ENCODE assay signal across 8 cellular contexts in the genomic region with DNA sequence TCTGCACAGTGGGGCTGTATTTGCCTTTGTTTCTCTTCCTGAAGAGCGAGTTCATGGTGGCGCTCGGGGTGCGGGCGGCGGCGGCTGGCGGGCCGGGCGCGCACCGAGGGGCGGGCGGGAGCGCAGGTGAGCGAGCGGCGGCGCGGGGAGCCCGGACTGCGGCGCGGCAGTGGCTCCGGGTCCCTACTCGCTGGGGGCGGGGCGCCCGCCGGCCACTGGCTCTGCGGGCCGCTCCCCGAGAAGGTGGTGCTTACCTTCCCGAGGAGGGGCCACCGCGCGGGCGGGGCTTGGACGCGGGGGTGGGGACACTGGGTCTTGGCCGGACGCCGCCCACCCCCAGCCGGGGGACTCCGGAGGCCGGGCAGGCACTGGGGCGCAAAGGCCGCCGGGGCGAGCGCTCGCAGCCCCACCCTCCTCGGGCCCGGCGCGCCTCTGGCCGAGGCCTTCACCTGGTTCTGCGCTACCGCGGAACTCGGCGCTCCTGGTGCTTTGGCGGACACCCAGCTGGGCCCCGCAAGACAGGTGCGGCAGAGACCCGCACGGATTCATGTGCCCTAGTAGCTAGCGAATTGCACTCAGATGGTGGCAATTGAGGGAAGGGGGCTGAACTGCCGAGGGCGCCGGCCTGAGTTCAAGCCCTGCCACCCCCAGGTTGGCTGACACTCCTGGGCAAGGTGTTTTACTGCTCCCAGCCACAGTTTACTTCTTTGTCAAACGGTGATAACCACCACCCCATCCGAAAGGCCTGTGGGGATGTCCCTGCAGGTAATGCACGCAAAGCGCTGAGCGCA. TPM values are rescaled to one million over a fixed set of nuclear protein-coding genes. Genes with fewer than 3 reads are reported as not detected.
DNase-seq lines count a peak whose midpoint lies in the region; ATAC-seq, FAIRE-seq and TF ChIP-seq lines count a peak whose summit lies in the region.

A gene with protein sequence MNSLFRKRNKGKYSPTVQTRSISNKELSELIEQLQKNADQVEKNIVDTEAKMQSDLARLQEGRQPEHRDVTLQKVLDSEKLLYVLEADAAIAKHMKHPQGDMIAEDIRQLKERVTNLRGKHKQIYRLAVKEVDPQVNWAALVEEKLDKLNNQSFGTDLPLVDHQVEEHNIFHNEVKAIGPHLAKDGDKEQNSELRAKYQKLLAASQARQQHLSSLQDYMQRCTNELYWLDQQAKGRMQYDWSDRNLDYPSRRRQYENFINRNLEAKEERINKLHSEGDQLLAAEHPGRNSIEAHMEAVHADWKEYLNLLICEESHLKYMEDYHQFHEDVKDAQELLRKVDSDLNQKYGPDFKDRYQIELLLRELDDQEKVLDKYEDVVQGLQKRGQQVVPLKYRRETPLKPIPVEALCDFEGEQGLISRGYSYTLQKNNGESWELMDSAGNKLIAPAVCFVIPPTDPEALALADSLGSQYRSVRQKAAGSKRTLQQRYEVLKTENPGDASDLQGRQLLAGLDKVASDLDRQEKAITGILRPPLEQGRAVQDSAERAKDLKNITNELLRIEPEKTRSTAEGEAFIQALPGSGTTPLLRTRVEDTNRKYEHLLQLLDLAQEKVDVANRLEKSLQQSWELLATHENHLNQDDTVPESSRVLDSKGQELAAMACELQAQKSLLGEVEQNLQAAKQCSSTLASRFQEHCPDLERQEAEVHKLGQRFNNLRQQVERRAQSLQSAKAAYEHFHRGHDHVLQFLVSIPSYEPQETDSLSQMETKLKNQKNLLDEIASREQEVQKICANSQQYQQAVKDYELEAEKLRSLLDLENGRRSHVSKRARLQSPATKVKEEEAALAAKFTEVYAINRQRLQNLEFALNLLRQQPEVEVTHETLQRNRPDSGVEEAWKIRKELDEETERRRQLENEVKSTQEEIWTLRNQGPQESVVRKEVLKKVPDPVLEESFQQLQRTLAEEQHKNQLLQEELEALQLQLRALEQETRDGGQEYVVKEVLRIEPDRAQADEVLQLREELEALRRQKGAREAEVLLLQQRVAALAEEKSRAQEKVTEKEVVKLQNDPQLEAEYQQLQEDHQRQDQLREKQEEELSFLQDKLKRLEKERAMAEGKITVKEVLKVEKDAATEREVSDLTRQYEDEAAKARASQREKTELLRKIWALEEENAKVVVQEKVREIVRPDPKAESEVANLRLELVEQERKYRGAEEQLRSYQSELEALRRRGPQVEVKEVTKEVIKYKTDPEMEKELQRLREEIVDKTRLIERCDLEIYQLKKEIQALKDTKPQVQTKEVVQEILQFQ (N-terminal part only) (minus strand): TSS at position 158 of the 791 bp plus-strand sequence. CDS start 103 bp downstream, at position 55.

- H3K27ac Mint-ChIP-seq in stimulated activated memory B cell treated with anti-CD40 and anti-IgM and Interleukin-4, amounts not matched to agents 10 μg/mL and 1 μg/mL and 100 μg/mL, for 72 hours, result no peak within 1 kb of the TSS

- no peaks in the 10 kb centered on the region for H3K36me3 Mint-ChIP-seq in stimulated activated memory B cell treated with anti-CD40 and anti-IgM and Interleukin-4, amounts not matched to agents 10 μg/mL and 1 μg/mL and 100 μg/mL, for 72 hours

- H3K27ac ChIP-seq in brain microvascular endothelial cell (no peak within 1 kb of the TSS), kidney (ENCODE audit: low read depth in 2 of 2, low read length in 2 of 2) (peak within 1 kb of the TSS; percentile 74 to 84)

- FAIRE-seq in kidney (lab: Jason Lieb, UNC), result no peak

- intact Hi-C loops in kidney (cut with DNase I), result no loop called here

- H3K4me1 Mint-ChIP-seq in stimulated activated memory B cell treated with anti-CD40 and anti-IgM and Interleukin-4, amounts not matched to agents 10 μg/mL and 1 μg/mL and 100 μg/mL, for 72 hours, result peaks cover 18% of the 10 kb centered on the region

- H3K36me3 ChIP-seq in brain microvascular endothelial cell (replicated peaks) (no peaks in the 10 kb centered on the region), kidney (ENCODE audit: control insufficient read depth in 1 of 2, insufficient read depth in 2 of 2, low read length in 2 of 2) (no peaks in the 10 kb centered on the region)

- peak; percentile 98 for DNase-seq in NCI-H146 (lab: John Stamatoyannopoulos, UW)
- DNase-seq in brain microvascular endothelial cell, result no peak
- peak; percentile 97 for DNase-seq in kidney
- DNase-seq in OCI-M2 (lab: John Stamatoyannopoulos, UW; ENCODE audit: unreplicated experiment), result no peak

- TF ChIP-seq CTCF in brain microvascular endothelial cell (IDR thresholded peaks at IDR 0.05; ENCODE audit: low read depth, low read length, missing control alignments), result no peak
- TF ChIP-seq CTCF in kidney (IDR thresholded peaks at IDR 0.05; ENCODE audit: borderline replicate concordance, extremely low read depth, insufficient read depth), result no peak

- H3K9me3 Mint-ChIP-seq in stimulated activated memory B cell treated with anti-CD40 and anti-IgM and Interleukin-4, amounts not matched to agents 10 μg/mL and 1 μg/mL and 100 μg/mL, for 72 hours, result no peaks in the 10 kb centered on the region

- H3K27me3 Mint-ChIP-seq in stimulated activated memory B cell treated with anti-CD40 and anti-IgM and Interleukin-4, amounts not matched to agents 10 μg/mL and 1 μg/mL and 100 μg/mL, for 72 hours, result peaks cover 73% of the 10 kb centered on the region

- peak; percentile 76 for ATAC-seq in stimulated activated memory B cell treated with anti-CD40 and anti-IgM and Interleukin-4, amounts not matched to agents 10 μg/mL and 1 μg/mL and 100 μg/mL, for 72 hours
- ATAC-seq in GM19324 (IDR thresholded peaks at IDR 0.05; ENCODE audit: low FRiP score, unreplicated experiment), result no peak
- no peak for ATAC-seq in GM18520 (IDR thresholded peaks at IDR 0.05; ENCODE audit: unreplicated experiment)

- no peaks in the 10 kb centered on the region for H3K9me3 ChIP-seq in kidney (ENCODE audit: control insufficient read depth in 1 of 2, low read length in 2 of 2)

- peaks cover 31% of the 10 kb centered on the region for H3K27me3 ChIP-seq in brain microvascular endothelial cell (replicated peaks)

- H3K4me1 ChIP-seq in kidney (ENCODE audit: control insufficient read depth in 1 of 2, insufficient read depth in 1 of 2, low read depth in 1 of 2, low read length in 2 of 2), result peaks cover 0 to 10% of the 10 kb centered on the region in 2 donors

- H3K4me3 Mint-ChIP-seq in stimulated activated memory B cell treated with anti-CD40 and anti-IgM and Interleukin-4, amounts not matched to agents 10 μg/mL and 1 μg/mL and 100 μg/mL, for 72 hours, result peak within 1 kb of the TSS; percentile 82

- peak within 1 kb of the TSS; percentile 36; the same call in 1 of the 2 replicates for H3K4me3 ChIP-seq in GM08714 (ENCODE audit: low read length)
- peak within 1 kb of the TSS; percentile 22 for H3K4me3 ChIP-seq in brain microvascular endothelial cell (ENCODE audit: low read depth, low read length)
- H3K4me3 ChIP-seq in kidney (ENCODE audit: low read length in 2 of 2), result peak within 1 kb of the TSS; percentile 67 to 72

- peak within 1 kb of the TSS; percentile 55 to 68 for H3K9ac ChIP-seq in kidney (ENCODE audit: low read length in 2 of 2)

- in situ Hi-C loops in brain microvascular endothelial cell (cut with HindIII; ENCODE audit: low pct_ligation_motif_present, low sequenced_read_pairs), result no loop called here

RNA-seq across cellular contexts. Expression of the gene that starts here (rescaled TPM):
- total RNA-seq in kidney, result 78.4 TPM
- 7.7 TPM for polyA plus RNA-seq in kidney (ENCODE audit: insufficient read depth, low read depth, low replicate concordance)

Comparison
In these comparisons a context has a peak if more than half of its experiments do, and no peak if none do; other contexts are left out.
1. DNase-seq: peak in NCI-H146 (single experiment) and kidney (single experiment); none in brain microvascular endothelial cell (single experiment) and OCI-M2 (single experiment).
2. Peak in every context shown above with its lines, with median percentiles within 50 percentile points of each other: H3K4me3 ChIP-seq.